Comparison of ENCODE assay signal across 13 cellular contexts in the genomic region with DNA sequence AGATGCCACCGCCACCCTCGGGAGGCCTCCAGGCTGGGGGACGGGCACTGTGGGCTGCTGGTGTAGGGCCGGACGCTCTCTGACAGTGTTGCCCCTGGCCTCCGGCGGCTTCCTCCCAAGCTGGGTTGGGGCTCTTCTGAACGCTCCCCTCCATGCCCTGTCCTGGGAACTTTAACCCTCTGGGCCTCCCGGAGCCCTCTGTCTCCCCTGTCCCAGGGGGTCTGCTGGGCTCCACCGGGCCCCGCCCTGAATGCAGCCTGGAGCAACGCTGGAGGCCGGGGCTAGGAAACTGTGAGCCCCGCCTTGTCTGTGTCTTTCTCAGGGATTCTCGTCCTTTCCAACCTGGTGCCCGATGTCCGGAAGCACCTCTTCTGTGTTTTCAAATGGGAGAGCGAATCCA. TPM values are rescaled to one million over a fixed set of nuclear protein-coding genes. Genes with fewer than 3 reads are reported as not detected.
DNase-seq lines count a peak whose midpoint lies in the region; ATAC-seq and TF ChIP-seq lines count a peak whose summit lies in the region.
"Had no signal": no experiment of that assay in that cellular context is flagged by ENCODE, and none has a peak within 500 bp of the region (broad histone marks: within the 10 kb centered on the region; RNA-seq: fewer than 3 reads in every experiment).

No MANE protein-coding gene starts in this region.

- no peaks in the 10 kb centered on the region for H4K20me1 ChIP-seq in osteoblast (ENCODE audit: insufficient read depth, low read length)

- no peaks in the 10 kb centered on the region for H3K4me1 ChIP-seq in osteoblast (ENCODE audit: insufficient read depth, low read length)
- H3K4me1 ChIP-seq: A549, ascending aorta had no signal

- TF ChIP-seq CTCF in nephron progenitor cell (IDR thresholded peaks at IDR 0.05) (no peak), osteoblast (IDR thresholded peaks at IDR 0.05; ENCODE audit: extremely low read depth, low read depth, low read length) (no peak)

- H3K27me3 ChIP-seq in osteoblast (ENCODE audit: insufficient read depth, low read length): no peaks in the 10 kb centered on the region
- H3K27me3 ChIP-seq: ascending aorta had no signal

- no peaks in the 10 kb centered on the region for H3K36me3 ChIP-seq in KOPT-K1 (ENCODE audit: insufficient read depth, low read length)
- H3K36me3 ChIP-seq in osteoblast (ENCODE audit: insufficient read depth, low read length): no peaks in the 10 kb centered on the region
- H3K36me3 ChIP-seq: ascending aorta, neural progenitor cell had no signal

- peak overlapping the region; percentile 80 for H3K27ac ChIP-seq in KOPT-K1 (ENCODE audit: low read depth, low read length, poor library complexity, severe bottlenecking)
- no peak overlapping the region for H3K27ac ChIP-seq in osteoblast (ENCODE audit: low read depth, low read length)
- H3K27ac ChIP-seq: A549, ascending aorta, neural progenitor cell had no signal

- no peak for DNase-seq in activated CD4-positive, alpha-beta T cell treated with anti-CD3 and anti-CD28 coated beads for 36 hours
- no peak for DNase-seq in activated CD4-positive, alpha-beta T cell treated with anti-CD3 and anti-CD28 coated beads for 1 hour
- DNase-seq in nephron progenitor cell: no peak
- DNase-seq in glomerular visceral epithelial cell (ENCODE audit: extremely low spot score): no peak
- DNase-seq in HEK293T (ENCODE audit: extremely low spot score): no peak
- DNase-seq in osteoblast (ENCODE audit: insufficient read length, low spot score, missing footprints): no peak
- DNase-seq: NCI-H187 treated with DMSO at 0.1 percent for 48 hours had no signal

- peak overlapping the region; percentile 100 for H3K27ac Mint-ChIP-seq in activated CD4-positive, alpha-beta T cell treated with anti-CD3 and anti-CD28 coated beads for 36 hours
- H3K27ac Mint-ChIP-seq in activated T-helper 17 cell treated with anti-CD3 and anti-CD28 coated beads, Interleukin-2, amount 50 U/mL, for 72 hours: peak overlapping the region; percentile 100
- H3K27ac Mint-ChIP-seq in nephron progenitor cell: peak overlapping the region; percentile 83
- H3K27ac Mint-ChIP-seq: neural progenitor cell had no signal

- intact Hi-C loops in activated CD4-positive, alpha-beta T cell treated with anti-CD3 and anti-CD28 coated beads for 36 hours (cut with DNase I, micrococcal nuclease): no loop called here

- peaks cover 51% of the 10 kb centered on the region for H3K4me1 Mint-ChIP-seq in activated CD4-positive, alpha-beta T cell treated with anti-CD3 and anti-CD28 coated beads for 36 hours
- H3K4me1 Mint-ChIP-seq in activated T-helper 17 cell treated with anti-CD3 and anti-CD28 coated beads, Interleukin-2, amount 50 U/mL, for 72 hours: peaks cover 24% of the 10 kb centered on the region
- H3K4me1 Mint-ChIP-seq in nephron progenitor cell: peaks cover 52% of the 10 kb centered on the region

- POLR2A ChIA-PET in activated CD4-positive, alpha-beta T cell treated with anti-CD3 and anti-CD28 coated beads for 36 hours (lab: Charles Lee): no interaction called here
- POLR2A ChIA-PET in HEK293T (lab: Yijun Ruan, JAX): no interaction called here

- H3K4me3 Mint-ChIP-seq in activated CD4-positive, alpha-beta T cell treated with anti-CD3 and anti-CD28 coated beads for 36 hours: peak overlapping the region; percentile 87
- H3K4me3 Mint-ChIP-seq in activated T-helper 17 cell treated with anti-CD3 and anti-CD28 coated beads, Interleukin-2, amount 50 U/mL, for 72 hours: peak overlapping the region; percentile 100
- peak overlapping the region; percentile 7 for H3K4me3 Mint-ChIP-seq in nephron progenitor cell
- H3K4me3 Mint-ChIP-seq: neural progenitor cell had no signal

- H2AFZ ChIP-seq in osteoblast (ENCODE audit: low read length): no peak overlapping the region
- H2AFZ ChIP-seq: neural progenitor cell had no signal

- no peak overlapping the region for H3K4me2 ChIP-seq in osteoblast (ENCODE audit: insufficient read depth, low read length)

- no peak for ATAC-seq in activated CD4-positive, alpha-beta T cell treated with anti-CD3 and anti-CD28 coated beads for 36 hours
- no peak for ATAC-seq in activated T-helper 17 cell treated with anti-CD3 and anti-CD28 coated beads, Interleukin-2, amount 50 U/mL, for 72 hours (replicated peaks)
- ATAC-seq: A549, HCT116 had no signal

- H3K9me3 Mint-ChIP-seq in activated CD4-positive, alpha-beta T cell treated with anti-CD3 and anti-CD28 coated beads for 36 hours (ENCODE audit: low read depth): no peaks in the 10 kb centered on the region
- no peaks in the 10 kb centered on the region for H3K9me3 Mint-ChIP-seq in activated T-helper 17 cell treated with anti-CD3 and anti-CD28 coated beads, Interleukin-2, amount 50 U/mL, for 72 hours
- peaks cover 21% of the 10 kb centered on the region for H3K9me3 Mint-ChIP-seq in nephron progenitor cell

- CTCF ChIA-PET in activated CD4-positive, alpha-beta T cell treated with anti-CD3 and anti-CD28 coated beads for 36 hours (lab: Charles Lee): interaction anchor here (0.7 kb wide), 1 partner anchor 18 kb away, joined by 3 read pairs; no protein-coding TSS in a partner anchor
- CTCF ChIA-PET in HEK293T (lab: Yijun Ruan, JAX): no interaction called here

- no peaks in the 10 kb centered on the region for H3K9me3 ChIP-seq in KOPT-K1 (ENCODE audit: insufficient read depth, low read length, poor library complexity, severe bottlenecking)
- no peaks in the 10 kb centered on the region for H3K9me3 ChIP-seq in osteoblast (ENCODE audit: low read depth, low read length)
- H3K9me3 ChIP-seq: A549, ascending aorta had no signal

- no peak overlapping the region for H3K4me3 ChIP-seq in osteoblast (ENCODE audit: insufficient read depth, low read length)
- H3K4me3 ChIP-seq: ascending aorta, neural progenitor cell had no signal

- peaks cover 3% of the 10 kb centered on the region for H3K36me3 Mint-ChIP-seq in activated CD4-positive, alpha-beta T cell treated with anti-CD3 and anti-CD28 coated beads for 36 hours (ENCODE audit: low read depth)
- H3K36me3 Mint-ChIP-seq in activated T-helper 17 cell treated with anti-CD3 and anti-CD28 coated beads, Interleukin-2, amount 50 U/mL, for 72 hours (ENCODE audit: low read depth): peaks cover 14% of the 10 kb centered on the region
- H3K36me3 Mint-ChIP-seq in nephron progenitor cell (ENCODE audit: low read depth): peaks cover 8% of the 10 kb centered on the region
- H3K36me3 Mint-ChIP-seq: neural progenitor cell had no signal

- no peaks in the 10 kb centered on the region for H3K79me2 ChIP-seq in osteoblast (ENCODE audit: insufficient read depth, low read length)

- H3K27me3 Mint-ChIP-seq in activated CD4-positive, alpha-beta T cell treated with anti-CD3 and anti-CD28 coated beads for 36 hours: no peaks in the 10 kb centered on the region
- H3K27me3 Mint-ChIP-seq in activated T-helper 17 cell treated with anti-CD3 and anti-CD28 coated beads, Interleukin-2, amount 50 U/mL, for 72 hours: no peaks in the 10 kb centered on the region
- H3K27me3 Mint-ChIP-seq in nephron progenitor cell (ENCODE audit: low read depth, poor library complexity): peaks cover 19% of the 10 kb centered on the region

TF ChIP-seq in HEK293T, 16 proteins besides CTCF, POLR2A, EP300 and RAD21:
- TF ChIP-seq L3MBTL2 (conservative IDR thresholded peaks at IDR 0.05) (no peak), FOXM1 (IDR thresholded peaks at IDR 0.05; ENCODE audit: borderline replicate concordance) (no peak), NFRKB (IDR thresholded peaks at IDR 0.05) (no peak), FOXK2 (IDR thresholded peaks at IDR 0.05) (no peak), ZNF384 (IDR thresholded peaks at IDR 0.05) (no peak), FOXA1 (IDR thresholded peaks at IDR 0.05) (no peak)

RNA-seq across cellular contexts. Expression of a gene that starts 45.7 kb away (rescaled TPM):
- total RNA-seq in activated CD4-positive, alpha-beta T cell treated with anti-CD3 and anti-CD28 coated beads for 36 hours: 10 to 100 TPM; 35.7 to 55.1 TPM
- total RNA-seq in activated T-helper 17 cell treated with anti-CD3 and anti-CD28 coated beads, Interleukin-2, amount 50 U/mL, for 72 hours: 10 to 100 TPM; 34.7 to 38.7 TPM
- 2.7 and 12.3 TPM in 2 replicates for total RNA-seq in osteoblast

Comparison
In these comparisons a context has a peak if more than half of its experiments do, and no peak if none do; other contexts are left out.
1. H3K4me3 Mint-ChIP-seq: peak in every context shown above with its lines; median percentile 100 in activated T-helper 17 cell treated with anti-CD3 and anti-CD28 coated beads, Interleukin-2, amount 50 U/mL, for 72 hours; 87 in activated CD4-positive, alpha-beta T cell treated with anti-CD3 and anti-CD28 coated beads for 36 hours; 7 in nephron progenitor cell.